In the genomic region with DNA sequence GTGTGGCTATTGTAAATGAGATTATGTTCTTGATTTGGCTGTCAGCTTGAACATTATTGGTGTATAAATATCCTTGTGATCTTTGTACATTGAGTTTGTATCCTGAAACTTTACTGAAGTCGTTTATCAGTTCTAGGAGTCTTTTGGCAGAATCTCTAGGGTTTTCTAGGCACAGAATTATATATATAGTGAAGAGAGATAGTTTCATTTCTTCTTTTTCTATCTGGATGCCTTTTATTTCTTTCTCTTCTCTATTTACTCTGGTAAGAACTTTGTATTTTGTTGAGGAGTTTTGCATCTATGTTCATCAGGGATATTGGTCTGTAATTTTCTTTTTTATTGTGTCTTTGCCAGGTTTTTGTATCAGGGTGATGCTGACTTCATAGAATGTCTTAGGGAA, we compare ENCODE assay signal across 34 cellular contexts.
"Had no signal": no experiment of that assay in that cellular context is flagged by ENCODE, and none has a peak within 500 bp of the region (broad histone marks: within the 10 kb centered on the region; RNA-seq: fewer than 3 reads in every experiment).

No MANE protein-coding gene starts in this region.

- H3K36me3 Mint-ChIP-seq: activated CD4-positive, alpha-beta memory T cell treated with anti-CD3 and anti-CD28 coated beads for 36 hours; activated naive CD4-positive, alpha-beta T cell treated with anti-CD3 and anti-CD28 coated beads, Interleukin-2, amount 50 U/mL, for 72 hours had no signal

- H3K4me2 ChIP-seq: KMS-11, PC-9 had no signal

- ATAC-seq: activated naive CD4-positive, alpha-beta T cell treated with anti-CD3 and anti-CD28 coated beads, Interleukin-2, amount 50 U/mL, for 72 hours; activated T-cell treated with anti-CD3 and anti-CD28 coated beads, Interleukin-2, amount 50 U/mL, for 4 hours; body of pancreas; Right ventricle myocardium inferior had no signal

- H3K4me3 Mint-ChIP-seq: activated B cell treated with CpG ODN at 0.5 μM for 24 hours; activated CD4-positive, alpha-beta memory T cell treated with anti-CD3 and anti-CD28 coated beads for 36 hours; activated naive CD4-positive, alpha-beta T cell treated with anti-CD3 and anti-CD28 coated beads for 36 hours; activated T-cell treated with anti-CD3 and anti-CD28 coated beads, Interleukin-2, amount 50 U/mL, for 4 hours; activated T-helper 1 cell treated with anti-CD3 and anti-CD28 coated beads, Interleukin-12 subunit alpha, Interleukin-12 subunit beta, Interleukin-2, Interleukin-4 antibody, amounts not matched to agents 30 ng/mL and 10 ng/mL and 1 ng/mL, durations not matched to agents 14 hours and 24 hours and 36 hours had no signal

- H3K4me1 ChIP-seq: adrenal gland, body of pancreas, breast epithelium, SJCRH30 had no signal

- H3K4me3 ChIP-seq: adrenal gland, body of pancreas, breast epithelium, coronary artery, PC-9, SJCRH30, SK-N-MC had no signal

- H3K27ac Mint-ChIP-seq: activated B cell treated with CpG ODN at 0.5 μM for 24 hours; activated CD4-positive, alpha-beta memory T cell treated with anti-CD3 and anti-CD28 coated beads for 36 hours; activated naive CD4-positive, alpha-beta T cell treated with anti-CD3 and anti-CD28 coated beads for 36 hours; activated naive CD4-positive, alpha-beta T cell treated with anti-CD3 and anti-CD28 coated beads, Interleukin-2, amount 50 U/mL, for 72 hours; activated T-helper 1 cell treated with anti-CD3 and anti-CD28 coated beads, Interleukin-12 subunit alpha, Interleukin-12 subunit beta, Interleukin-2, Interleukin-4 antibody, amounts not matched to agents 30 ng/mL and 10 ng/mL and 1 ng/mL, durations not matched to agents 14 hours and 24 hours and 36 hours had no signal

- H3K9ac ChIP-seq: KMS-11 had no signal

- DNase-seq: activated B cell treated with CpG ODN at 0.5 μM for 24 hours; activated CD4-positive, alpha-beta memory T cell treated with anti-CD3 and anti-CD28 coated beads for 36 hours; activated CD4-positive, alpha-beta T cell treated with anti-CD3 and anti-CD28 coated beads for 4 hours; activated CD4-positive, alpha-beta T cell treated with anti-CD3 and anti-CD28 coated beads, Interleukin-2, amount 50 U/mL, for 1 hour; activated CD4-positive, CD25-positive, alpha-beta regulatory T cell treated with anti-CD3 and anti-CD28 coated beads, Interleukin-2, amount 50 U/mL, for 72 hours; activated CD8-positive, alpha-beta memory T cell treated with anti-CD3 and anti-CD28 coated beads, Interleukin-2, amount 50 U/mL, for 4 hours; activated gamma-delta T cell treated with Interleukin-2 at 50 U/mL for 16 hours; activated naive CD4-positive, alpha-beta T cell treated with anti-CD3 and anti-CD28 coated beads for 36 hours; activated T-cell treated with anti-CD3 and anti-CD28 coated beads for 4 hours; activated T-cell treated with anti-CD3 and anti-CD28 coated beads, Interleukin-2, amount 50 U/mL, for 4 hours; adrenal gland; body of pancreas; MM.1S; NCI-H1092 treated with DMSO at 0.1 percent for 48 hours; NCI-H1417; NCI-H146; NCI-H187; NCI-H2029 treated with DMSO at 0.1 percent for 48 hours; NCI-H2107; NCI-H2171; NCI-H2227 treated with DMSO at 0.1 percent for 48 hours; NCI-H524 treated with DMSO at 0.1 percent for 48 hours; NK-92 treated with Interleukin-12 subunit alpha and Interleukin-12 subunit beta, amount 100 ng/mL, for 24 hours; PC-9; SJCRH30 had no signal

- H3K27me3 Mint-ChIP-seq: activated B cell treated with CpG ODN at 0.5 μM for 24 hours; activated CD4-positive, alpha-beta memory T cell treated with anti-CD3 and anti-CD28 coated beads for 36 hours had no signal

- H3K27me3 ChIP-seq: adrenal gland, body of pancreas, breast epithelium, SJCRH30 had no signal

- H3K27ac ChIP-seq: adrenal gland, body of pancreas, breast epithelium, coronary artery, KMS-11, PC-9, RWPE1, SJCRH30, SK-N-MC, VCaP had no signal

- H3K9me3 Mint-ChIP-seq: activated CD4-positive, alpha-beta memory T cell treated with anti-CD3 and anti-CD28 coated beads for 36 hours; activated T-cell treated with anti-CD3 and anti-CD28 coated beads, Interleukin-2, amount 50 U/mL, for 4 hours; activated T-helper 1 cell treated with anti-CD3 and anti-CD28 coated beads, Interleukin-12 subunit alpha, Interleukin-12 subunit beta, Interleukin-2, Interleukin-4 antibody, amounts not matched to agents 30 ng/mL and 10 ng/mL and 1 ng/mL, durations not matched to agents 14 hours and 24 hours and 36 hours had no signal

- H2AFZ ChIP-seq: PC-9 had no signal
